ENCODE assay signal across 8 cellular contexts in genomic region chr5:141814064-141814982, GRCh38.
DNase-seq lines count a peak whose midpoint lies in the region; ATAC-seq, FAIRE-seq and TF ChIP-seq lines count a peak whose summit lies in the region.

No MANE protein-coding gene starts in this region.

- in situ Hi-C loops in HAP-1 (cut with MboI; ENCODE audit: low sequenced_read_pairs) (no loop called here), astrocyte of the cerebellum (cut with HindIII; ENCODE audit: low sequenced_read_pairs) (no loop called here)

- peaks cover 14% of the 10 kb centered on the region for H3K4me1 ChIP-seq in HAP-1
- H3K4me1 ChIP-seq in kidney (ENCODE audit: control insufficient read depth in 1 of 2, insufficient read depth in 1 of 2, low read depth in 1 of 2, low read length in 2 of 2) = no peaks in the 10 kb centered on the region

- H3K27ac Mint-ChIP-seq in CD4-positive, alpha-beta T cell = no peak overlapping the region

- no peak overlapping the region for H3K4me3 Mint-ChIP-seq in CD4-positive, alpha-beta T cell

- intact Hi-C loops in CD4-positive, alpha-beta T cell (cut with DNase I, micrococcal nuclease) = loop anchor here in 1 of 2 experiments (5.0 kb wide), 2 partner anchors 122 to 152 kb away; no protein-coding TSS in a partner anchor
- intact Hi-C loops in kidney (cut with DNase I) = no loop called here

- H3K27me3 ChIP-seq in CD4-positive, alpha-beta T cell (ENCODE audit: control insufficient read depth, insufficient read depth, low read length) = peaks cover 35% of the 10 kb centered on the region
- H3K27me3 ChIP-seq in HAP-1 (ENCODE audit: low read depth) = peaks cover 6% of the 10 kb centered on the region; the same call in 1 of the 2 replicates

- H3K4me1 Mint-ChIP-seq in CD4-positive, alpha-beta T cell (ENCODE audit: low read depth) = no peaks in the 10 kb centered on the region

- no peak overlapping the region for H3K27ac ChIP-seq in CD4-positive, alpha-beta T cell (ENCODE audit: low read depth, low read length)
- no peak overlapping the region for H3K27ac ChIP-seq in kidney (ENCODE audit: low read depth in 2 of 2, low read length in 2 of 2)

- H3K36me3 ChIP-seq in HAP-1 (replicated peaks) (no peaks in the 10 kb centered on the region), kidney (ENCODE audit: control insufficient read depth in 1 of 2, insufficient read depth in 2 of 2, low read length in 2 of 2) (no peaks in the 10 kb centered on the region)

- FAIRE-seq in kidney (lab: Jason Lieb, UNC) = no peak

- peak in 7 of 10 experiments; percentile 3 to 47 (median 26) for DNase-seq in CD4-positive, alpha-beta T cell
- peak; percentile 22 to 80 for DNase-seq in HAP-1 (ENCODE audit: low spot score in 2 of 2)
- DNase-seq in astrocyte of the cerebellum (ENCODE audit: low read depth) = no peak
- no peak for DNase-seq in kidney
- DNase-seq in stimulated activated CD4-positive, alpha-beta T cell treated with anti-CD3 and anti-CD28 coated beads, TNF-alpha, amount 100 ng/mL, for 48 hours (ENCODE audit: low read depth in 3 of 3) = peak in 2 of 3 donors; percentile 18 to 33
- no peak for DNase-seq in NCI-H2107 (lab: John Stamatoyannopoulos, UW)

- POLR2A ChIA-PET in CD4-positive, alpha-beta T cell (lab: Charles Lee) = no interaction called here

- H3K9me3 ChIP-seq in CD4-positive, alpha-beta T cell (ENCODE audit: control insufficient read depth, low read length) = no peaks in the 10 kb centered on the region
- H3K9me3 ChIP-seq in HAP-1 (0 out of 2 replicates have a peak, but pooled peaks cover 2% of the 10 kb centered on the region), kidney (ENCODE audit: control insufficient read depth in 1 of 2, low read length in 2 of 2) (no peaks in the 10 kb centered on the region)

- no peaks in the 10 kb centered on the region for H3K36me3 Mint-ChIP-seq in CD4-positive, alpha-beta T cell (ENCODE audit: low read depth)

- TF ChIP-seq CTCF in CD4-positive, alpha-beta T cell (IDR thresholded peaks at IDR 0.05) = peak; percentile 37
- peak; percentile 48 for TF ChIP-seq CTCF in astrocyte of the cerebellum (IDR thresholded peaks at IDR 0.05; ENCODE audit: low read depth, low read length, missing control alignments)
- peak; percentile 60 for TF ChIP-seq CTCF in kidney (IDR thresholded peaks at IDR 0.05; ENCODE audit: borderline replicate concordance, extremely low read depth, insufficient read depth)

- CTCF ChIA-PET in CD4-positive, alpha-beta T cell (lab: Charles Lee) = interaction anchor here (2.0 kb wide), 1 partner anchor 122 kb away, joined by 8 read pairs; no protein-coding TSS in a partner anchor

- no peak overlapping the region for H3K9ac ChIP-seq in kidney (ENCODE audit: low read length in 2 of 2)

- peaks cover 53% of the 10 kb centered on the region for H3K27me3 Mint-ChIP-seq in CD4-positive, alpha-beta T cell

- no peaks in the 10 kb centered on the region for H3K9me3 Mint-ChIP-seq in CD4-positive, alpha-beta T cell

- peak; percentile 32 for ATAC-seq in CD4-positive, alpha-beta T cell (ENCODE audit: poor library complexity)
- ATAC-seq in SK-N-SH treated with all-trans-retinoic acid at 6 μM for 48 hours = peak; percentile 95
- ATAC-seq in GM21367 (IDR thresholded peaks at IDR 0.05; ENCODE audit: unreplicated experiment) = no peak

- no peak overlapping the region for H3K4me3 ChIP-seq in HAP-1
- H3K4me3 ChIP-seq in astrocyte of the cerebellum (ENCODE audit: low read depth, low read length) = no peak overlapping the region
- no peak overlapping the region for H3K4me3 ChIP-seq in kidney (ENCODE audit: low read length in 2 of 2)

TF ChIP-seq in SK-N-SH treated with all-trans-retinoic acid at 6 μM for 48 hours, 23 proteins besides CTCF, POLR2A, EP300 and RAD21:
- no peak for TF ChIP-seq ZNF565 (CRISPR knock-in tag; conservative IDR thresholded peaks at IDR 0.05; ENCODE audit: low read depth)
- no peak for TF ChIP-seq CSRNP3 (CRISPR knock-in tag; IDR thresholded peaks at IDR 0.05)
- TF ChIP-seq PPARA (CRISPR knock-in tag; IDR thresholded peaks at IDR 0.05; ENCODE audit: borderline replicate concordance) = no peak
- TF ChIP-seq SNAI2 (CRISPR knock-in tag; IDR thresholded peaks at IDR 0.05) = no peak
- TF ChIP-seq TCF4 (CRISPR knock-in tag; IDR thresholded peaks at IDR 0.05; ENCODE audit: borderline replicate concordance) = no peak
- no peak for TF ChIP-seq ZC3H10 (CRISPR knock-in tag; IDR thresholded peaks at IDR 0.05)
- TF ChIP-seq ARNTL (CRISPR knock-in tag; IDR thresholded peaks at IDR 0.05; ENCODE audit: borderline replicate concordance, low read depth) = no peak
- no peak for TF ChIP-seq CREB5 (CRISPR knock-in tag; IDR thresholded peaks at IDR 0.05; ENCODE audit: low read depth)
- TF ChIP-seq RARB (CRISPR knock-in tag; IDR thresholded peaks at IDR 0.05) = no peak
- no peak for TF ChIP-seq GLIS3 (CRISPR knock-in tag; IDR thresholded peaks at IDR 0.05)
- TF ChIP-seq ISL1 (CRISPR knock-in tag; IDR thresholded peaks at IDR 0.05) = no peak
- no peak for TF ChIP-seq BACH2 (CRISPR knock-in tag; IDR thresholded peaks at IDR 0.05; ENCODE audit: borderline replicate concordance)
- TF ChIP-seq TSHZ2 (CRISPR knock-in tag; IDR thresholded peaks at IDR 0.05) = no peak
- no peak for TF ChIP-seq TOX (CRISPR knock-in tag; IDR thresholded peaks at IDR 0.05; ENCODE audit: borderline replicate concordance)
- TF ChIP-seq ZFP30 (CRISPR knock-in tag; IDR thresholded peaks at IDR 0.05) = no peak
- no peak for TF ChIP-seq ZNF8 (CRISPR knock-in tag; IDR thresholded peaks at IDR 0.05)
- TF ChIP-seq CSDC2 (CRISPR knock-in tag; IDR thresholded peaks at IDR 0.05) = no peak

Comparison
In these comparisons a context has a peak if more than half of its experiments do, and no peak if none do; other contexts are left out.
1. DNase-seq: peak in CD4-positive, alpha-beta T cell (7 of 10), HAP-1 (2 of 2) and stimulated activated CD4-positive, alpha-beta T cell treated with anti-CD3 and anti-CD28 coated beads, TNF-alpha, amount 100 ng/mL, for 48 hours (2 of 3); none in astrocyte of the cerebellum (single experiment), kidney (single experiment) and NCI-H2107 (single experiment).
2. Peak in every context shown above with its lines, with median percentiles within 50 percentile points of each other: CTCF ChIP-seq.